Comparison of ENCODE assay signal across 8 cellular contexts in genomic region chr17:44899074-44899782, GRCh38. TPM values are rescaled to one million over a fixed set of nuclear protein-coding genes. Genes with fewer than 3 reads are reported as not detected.
DNase-seq lines count a peak whose midpoint lies in the region; ATAC-seq and TF ChIP-seq lines count a peak whose summit lies in the region.

Gene EFTUD2, minus strand, starts transcription at chr17:44899445. Its CDS starts 4,924 bp downstream, at chr17:44894521.

- peak within 1 kb of the TSS; percentile 98 for H3K4me3 ChIP-seq in HUES48 (ENCODE audit: low read depth, low read length)
- peak within 1 kb of the TSS; percentile 100 for H3K4me3 ChIP-seq in NT2/D1 (ENCODE audit: insufficient read length, low read depth)
- peak within 1 kb of the TSS; percentile 80 for H3K4me3 ChIP-seq in endocrine pancreas (ENCODE audit: control insufficient read depth, insufficient read depth, low read length)
- peak within 1 kb of the TSS; percentile 82 for H3K4me3 ChIP-seq in mesendoderm (ENCODE audit: low read length)

- peak within 1 kb of the TSS; percentile 81 for H3K4me2 ChIP-seq in mesendoderm (ENCODE audit: low read length)

- WGBS in mesendoderm (ENCODE audit: extremely low coverage, insufficient coverage, low lambda C conversion rate) = no CpG with 5 or more reads among the region's 54 CpGs

- peak; percentile 87 to 96 (median 90) for DNase-seq in CD4-positive, alpha-beta T cell
- peak; percentile 82 for DNase-seq in NT2/D1 (ENCODE audit: low read depth, low spot score)
- DNase-seq in activated CD8-positive, alpha-beta memory T cell treated with anti-CD3 and anti-CD28 coated beads, Interleukin-2, amount 10 ng/mL, durations not matched to agents 7 days and 5 days = peak; percentile 94
- DNase-seq in mesendoderm = peak; percentile 93
- DNase-seq in stimulated activated CD8-positive, alpha-beta memory T cell treated with anti-CD3 and anti-CD28 coated beads, Interleukin-15, amount 100 ng/mL, for 1 hour (ENCODE audit: low read depth) = peak; percentile 88

- H3K4me1 Mint-ChIP-seq in CD4-positive, alpha-beta T cell (ENCODE audit: low read depth) = peaks cover 37% of the 10 kb centered on the region
- peaks cover 29% of the 10 kb centered on the region for H3K4me1 Mint-ChIP-seq in activated CD8-positive, alpha-beta memory T cell treated with anti-CD3 and anti-CD28 coated beads, Interleukin-2, amount 10 ng/mL, durations not matched to agents 7 days and 5 days

- H3K9ac ChIP-seq in HUES48 (ENCODE audit: low read depth, low read length) (peak within 1 kb of the TSS; percentile 100), NT2/D1 (ENCODE audit: insufficient read length, low read depth) (peak within 1 kb of the TSS; percentile 100), endocrine pancreas (ENCODE audit: control insufficient read depth, insufficient read depth, low read length) (peak within 1 kb of the TSS; percentile 78), mesendoderm (ENCODE audit: low read length) (peak within 1 kb of the TSS; percentile 89)

- H3K4me1 ChIP-seq in HUES48 (ENCODE audit: control insufficient read depth, insufficient read depth, low read length) (no peaks in the 10 kb centered on the region), NT2/D1 (ENCODE audit: insufficient read depth, insufficient read length) (no peaks in the 10 kb centered on the region), endocrine pancreas (ENCODE audit: control insufficient read depth, insufficient read depth, low read length) (peaks cover 3% of the 10 kb centered on the region), mesendoderm (ENCODE audit: control insufficient read depth, low read depth, low read length) (no peaks in the 10 kb centered on the region)

- H3K27me3 ChIP-seq in CD4-positive, alpha-beta T cell (ENCODE audit: control insufficient read depth, insufficient read depth, low read length) = no peaks in the 10 kb centered on the region
- no peaks in the 10 kb centered on the region for H3K27me3 ChIP-seq in HUES48 (ENCODE audit: control insufficient read depth, insufficient read depth, low read length)
- H3K27me3 ChIP-seq in NT2/D1 (ENCODE audit: insufficient read depth, insufficient read length) = no peaks in the 10 kb centered on the region
- H3K27me3 ChIP-seq in endocrine pancreas (ENCODE audit: control insufficient read depth, insufficient read depth, low read length) = no peaks in the 10 kb centered on the region
- H3K27me3 ChIP-seq in mesendoderm (ENCODE audit: insufficient read depth, low read length, poor library complexity) = no peaks in the 10 kb centered on the region

- H2AK5ac ChIP-seq in mesendoderm (ENCODE audit: low read length) = no peak within 1 kb of the TSS

- H2BK5ac ChIP-seq in mesendoderm (ENCODE audit: low read length) = peak within 1 kb of the TSS; percentile 73

- peaks cover 10% of the 10 kb centered on the region for H3K27me3 Mint-ChIP-seq in CD4-positive, alpha-beta T cell
- peaks cover 8% of the 10 kb centered on the region for H3K27me3 Mint-ChIP-seq in activated CD8-positive, alpha-beta memory T cell treated with anti-CD3 and anti-CD28 coated beads, Interleukin-2, amount 10 ng/mL, durations not matched to agents 7 days and 5 days

- H3K36me3 ChIP-seq in HUES48 (ENCODE audit: control insufficient read depth, insufficient read depth, low read length) = peaks cover 16% of the 10 kb centered on the region
- peaks cover 38% of the 10 kb centered on the region for H3K36me3 ChIP-seq in NT2/D1 (ENCODE audit: insufficient read depth, insufficient read length, low read length)
- H3K36me3 ChIP-seq in endocrine pancreas (ENCODE audit: control insufficient read depth, insufficient read depth, low read length) = no peaks in the 10 kb centered on the region
- no peaks in the 10 kb centered on the region for H3K36me3 ChIP-seq in mesendoderm (ENCODE audit: control insufficient read depth, insufficient read depth, low read length)

- POLR2A ChIA-PET in CD4-positive, alpha-beta T cell (lab: Charles Lee) = interaction anchor here (0.5 to 2.2 kb wide), 24 partner anchors 9 to 1310 kb away, joined by 3 to 13 read pairs (median 4); partner anchors contain the start of genes DBF4B, DCAKD, HDAC5 and HEXIM1

- no peak within 1 kb of the TSS for H4K8ac ChIP-seq in mesendoderm (ENCODE audit: low read depth, low read length)

- H3K27ac Mint-ChIP-seq in CD4-positive, alpha-beta T cell = peak within 1 kb of the TSS; percentile 99
- peak within 1 kb of the TSS; percentile 99 for H3K27ac Mint-ChIP-seq in activated CD8-positive, alpha-beta memory T cell treated with anti-CD3 and anti-CD28 coated beads, Interleukin-2, amount 10 ng/mL, durations not matched to agents 7 days and 5 days

- no peak within 1 kb of the TSS for H3K23ac ChIP-seq in mesendoderm (ENCODE audit: low read length)

- H3K18ac ChIP-seq in mesendoderm (ENCODE audit: low read length) = no peak within 1 kb of the TSS

- H3K4ac ChIP-seq in mesendoderm (ENCODE audit: low read depth, low read length) = peak within 1 kb of the TSS; percentile 73

- CTCF ChIA-PET in CD4-positive, alpha-beta T cell (lab: Charles Lee) = interaction anchor here (0.8 to 1.3 kb wide), 3 partner anchors 11 to 123 kb away, joined by 3 to 4 read pairs (median 3); no protein-coding TSS in a partner anchor
- CTCF ChIA-PET in activated CD8-positive, alpha-beta memory T cell treated with anti-CD3 and anti-CD28 coated beads, Interleukin-2, amount 10 ng/mL, durations not matched to agents 7 days and 5 days (lab: Charles Lee) = interaction anchor here (0.9 to 3.5 kb wide), 13 partner anchors 9 to 236 kb away, joined by 3 to 12 read pairs (median 4); partner anchors contain the start of gene ACBD4

- peaks cover 5% of the 10 kb centered on the region for H3K79me1 ChIP-seq in mesendoderm (ENCODE audit: low read length)

- H3K79me2 ChIP-seq in mesendoderm (ENCODE audit: control insufficient read depth, insufficient read depth, low read length) = peaks cover 18% of the 10 kb centered on the region

- TF ChIP-seq CTCF in CD4-positive, alpha-beta T cell (IDR thresholded peaks at IDR 0.05) = no peak

- ATAC-seq in CD4-positive, alpha-beta T cell (ENCODE audit: poor library complexity) = peak; percentile 95
- peak; percentile 58 for ATAC-seq in GM21360 (IDR thresholded peaks at IDR 0.05; ENCODE audit: unreplicated experiment)
- ATAC-seq in activated CD8-positive, alpha-beta memory T cell treated with anti-CD3 and anti-CD28 coated beads, Interleukin-2, amount 10 ng/mL, durations not matched to agents 7 days and 5 days = peak; percentile 97

- no peaks in the 10 kb centered on the region for H3K9me3 ChIP-seq in CD4-positive, alpha-beta T cell (ENCODE audit: control insufficient read depth, low read length)
- H3K9me3 ChIP-seq in HUES48 (ENCODE audit: control insufficient read depth, insufficient read depth, low read length) (no peaks in the 10 kb centered on the region), NT2/D1 (ENCODE audit: insufficient read depth, low read length) (no peaks in the 10 kb centered on the region), endocrine pancreas (ENCODE audit: control insufficient read depth, low read length) (no peaks in the 10 kb centered on the region)

- peak within 1 kb of the TSS; percentile 96 for H3K56ac ChIP-seq in mesendoderm (ENCODE audit: low read length)

- H3K9me3 Mint-ChIP-seq in CD4-positive, alpha-beta T cell = no peaks in the 10 kb centered on the region
- H3K9me3 Mint-ChIP-seq in activated CD8-positive, alpha-beta memory T cell treated with anti-CD3 and anti-CD28 coated beads, Interleukin-2, amount 10 ng/mL, durations not matched to agents 7 days and 5 days (ENCODE audit: low read depth) = no peaks in the 10 kb centered on the region

- H2BK15ac ChIP-seq in mesendoderm (replicated peaks; ENCODE audit: low read depth) = no peak within 1 kb of the TSS

- intact Hi-C loops in CD4-positive, alpha-beta T cell (cut with DNase I, micrococcal nuclease) = loop anchor here (1.0 to 2.0 kb wide), 3 partner anchors 124 to 210 kb away; partner anchors contain the start of genes CCDC43 (in 1 of the 2) and NMT1 (in 1 of the 2)

- H2BK120ac ChIP-seq in mesendoderm (ENCODE audit: low read depth, low read length) = no peak within 1 kb of the TSS

- H3K4me3 Mint-ChIP-seq in CD4-positive, alpha-beta T cell = peak within 1 kb of the TSS; percentile 95
- peak within 1 kb of the TSS; percentile 85 for H3K4me3 Mint-ChIP-seq in activated CD8-positive, alpha-beta memory T cell treated with anti-CD3 and anti-CD28 coated beads, Interleukin-2, amount 10 ng/mL, durations not matched to agents 7 days and 5 days

- H3K27ac ChIP-seq in CD4-positive, alpha-beta T cell (ENCODE audit: low read depth, low read length) = peak within 1 kb of the TSS; percentile 98
- H3K27ac ChIP-seq in HUES48 (ENCODE audit: low read depth, low read length) = peak within 1 kb of the TSS; percentile 100
- H3K27ac ChIP-seq in mesendoderm (ENCODE audit: low read depth, low read length) = no peak within 1 kb of the TSS

- no peak within 1 kb of the TSS for H4K5ac ChIP-seq in mesendoderm (ENCODE audit: low read length)

- peaks cover 32% of the 10 kb centered on the region for H3K36me3 Mint-ChIP-seq in CD4-positive, alpha-beta T cell (ENCODE audit: low read depth)
- H3K36me3 Mint-ChIP-seq in activated CD8-positive, alpha-beta memory T cell treated with anti-CD3 and anti-CD28 coated beads, Interleukin-2, amount 10 ng/mL, durations not matched to agents 7 days and 5 days = peaks cover 11% of the 10 kb centered on the region

RNA-seq across cellular contexts. Expression of gene EFTUD2, which starts in this region (rescaled TPM):
- 100 to 1,000 TPM; 105 to 112 TPM for total RNA-seq in CD4-positive, alpha-beta T cell
- total RNA-seq in activated CD8-positive, alpha-beta memory T cell treated with anti-CD3 and anti-CD28 coated beads, Interleukin-2, amount 10 ng/mL, durations not matched to agents 7 days and 5 days = 100 to 1,000 TPM; 134 to 178 TPM
- 95.7 TPM for polyA plus RNA-seq in mesendoderm (2013, experiment 1 of 2)
- 98.4 TPM for polyA plus RNA-seq in mesendoderm (2013, experiment 2 of 2)
